7 cellular contexts compared by ENCODE assay signal in genomic region chr3:141011511-141012262, GRCh38. TPM values are rescaled to one million over a fixed set of nuclear protein-coding genes. Genes with fewer than 3 reads are reported as not detected.
DNase-seq lines count a peak whose midpoint lies in the region; ATAC-seq lines count a peak whose summit lies in the region.

No MANE protein-coding gene starts in this region.

- intact Hi-C loops in left colon (cut with DNase I, micrococcal nuclease), result loop anchor here in 1 of 2 donors (5.0 kb wide), 1 partner anchor 96 kb away; no protein-coding TSS in a partner anchor

- peak; percentile 82 for DNase-seq in NCI-H2227 (lab: John Stamatoyannopoulos, UW; ENCODE audit: unreplicated experiment)
- DNase-seq in activated CD4-positive, alpha-beta T cell treated with anti-CD3 and anti-CD28 coated beads for 1 hour, result peak; percentile 53
- peak; percentile 48 for DNase-seq in central memory CD4-positive, alpha-beta T cell
- peak; percentile 45 to 76 for DNase-seq in left colon
- DNase-seq in stimulated activated CD4-positive, alpha-beta T cell treated with anti-CD3 and anti-CD28 coated beads, Interleukin-4, amount 100 ng/mL, for 1 hour, result peak; percentile 79

- peak; percentile 89 for ATAC-seq in GM18502 (IDR thresholded peaks at IDR 0.05; ENCODE audit: poor library complexity, unreplicated experiment)
- peak; percentile 85 for ATAC-seq in HG03039 (IDR thresholded peaks at IDR 0.05; ENCODE audit: unreplicated experiment)
- peak; percentile 49 for ATAC-seq in left colon

RNA-seq across cellular contexts. Expression of gene SPSB4, which starts 39.5 kb away (rescaled TPM):
- under 1 TPM in 1 of 2 donors, not detected in 1; 0.14 TPM for total RNA-seq in left colon

Comparison
In these comparisons a context has a peak if more than half of its experiments do, and no peak if none do; other contexts are left out.
1. Peak in every context shown above with its lines: DNase-seq and ATAC-seq.